Comparison of ENCODE assay signal across 21 cellular contexts in genomic region chr17:75898791-75899190, GRCh38.
"Had no signal": no experiment of that assay in that cellular context is flagged by ENCODE, and none has a peak within 500 bp of the region (broad histone marks: within the 10 kb centered on the region; RNA-seq: fewer than 3 reads in every experiment).

No MANE protein-coding gene starts in this region.

- H3K27ac ChIP-seq: left lung, neutrophil, parathyroid adenoma, uterus had no signal

- H3K9me3 Mint-ChIP-seq: activated T-cell treated with anti-CD3 and anti-CD28 coated beads, Interleukin-2, amount 50 U/mL, for 4 hours; dendritic cell treated with granulocyte-macrophage colony-stimulating factor and Interleukin-4, amounts not matched to agents 40 ng/mL and 50 ng/mL, for 4 days; stimulated activated naive CD8-positive, alpha-beta T cell treated with anti-CD3 and anti-CD28 coated beads, Interleukin-15, Interleukin-2, amounts not matched to agents 100 ng/mL and 50 ng/mL, for 24 hours had no signal

- ATAC-seq: activated T-cell treated with anti-CD3 and anti-CD28 coated beads, Interleukin-2, amount 50 U/mL, for 4 hours; left lung; naive thymus-derived CD4-positive, alpha-beta T cell; right cardiac atrium had no signal

- H3K4me3 ChIP-seq: left lung, tibial artery, uterus had no signal

- H3K27ac Mint-ChIP-seq: dendritic cell treated with granulocyte-macrophage colony-stimulating factor and Interleukin-4, amounts not matched to agents 40 ng/mL and 50 ng/mL, for 4 days; stimulated activated naive CD8-positive, alpha-beta T cell treated with anti-CD3 and anti-CD28 coated beads, Interleukin-15, Interleukin-2, amounts not matched to agents 100 ng/mL and 50 ng/mL, for 24 hours had no signal

- DNase-seq: activated CD4-positive, alpha-beta T cell treated with anti-CD3 and anti-CD28 coated beads for 1 hour; activated CD4-positive, alpha-beta T cell treated with anti-CD3 and anti-CD28 coated beads, Interleukin-2, amount 50 U/mL, for 1 hour; activated naive CD4-positive, alpha-beta T cell treated with Interleukin-2 at 50 U/mL for 16 hours; activated T-cell treated with anti-CD3 and anti-CD28 coated beads, Interleukin-2, amount 50 U/mL, for 4 hours; amygdala; effector CD4-positive, alpha-beta T cell; erythroblast; foreskin fibroblast; naive thymus-derived CD4-positive, alpha-beta T cell; stimulated activated CD4-positive, alpha-beta T cell treated with anti-CD3 and anti-CD28 coated beads, Interleukin-12 subunit alpha, Interleukin-12 subunit beta, amount 100 ng/mL, for 4 hours; stimulated activated CD4-positive, alpha-beta T cell treated with anti-CD3 and anti-CD28 coated beads, Interleukin-4, amount 100 ng/mL, for 4 hours; T-helper 2 cell; tibial artery; uterus; WERI-Rb-1 had no signal

- H2AFZ ChIP-seq: parathyroid adenoma had no signal

- H3K4me3 Mint-ChIP-seq: activated T-cell treated with anti-CD3 and anti-CD28 coated beads, Interleukin-2, amount 50 U/mL, for 4 hours; dendritic cell treated with granulocyte-macrophage colony-stimulating factor and Interleukin-4, amounts not matched to agents 40 ng/mL and 50 ng/mL, for 4 days; stimulated activated naive CD8-positive, alpha-beta T cell treated with anti-CD3 and anti-CD28 coated beads, Interleukin-15, Interleukin-2, amounts not matched to agents 100 ng/mL and 50 ng/mL, for 24 hours had no signal

- H3K9me3 ChIP-seq: left lung, neutrophil, tibial artery, uterus had no signal

- H3K27me3 ChIP-seq: left lung, neutrophil, tibial artery, uterus had no signal

- H3K27me3 Mint-ChIP-seq: dendritic cell treated with granulocyte-macrophage colony-stimulating factor and Interleukin-4, amounts not matched to agents 40 ng/mL and 50 ng/mL, for 4 days; naive thymus-derived CD4-positive, alpha-beta T cell; stimulated activated naive CD8-positive, alpha-beta T cell treated with anti-CD3 and anti-CD28 coated beads, Interleukin-15, Interleukin-2, amounts not matched to agents 100 ng/mL and 50 ng/mL, for 24 hours had no signal

- H3K36me3 ChIP-seq: uterus had no signal
